ENCODE assay signal across 10 cellular contexts in genomic region chr16:88922114-88922825, GRCh38. TPM values are rescaled to one million over a fixed set of nuclear protein-coding genes. Genes with fewer than 3 reads are reported as not detected.
A peak's percentile ranks its signal among the peaks of the same experiment; 100 is the strongest.
DNase-seq lines count a peak whose midpoint lies in the region; ATAC-seq and TF ChIP-seq lines count a peak whose summit lies in the region.
"Had no signal": no experiment of that assay in that cellular context is flagged by ENCODE, and none has a peak within 500 bp of the region (broad histone marks: within the 10 kb centered on the region; RNA-seq: fewer than 3 reads in every experiment).

No MANE protein-coding gene starts in this region.

- ATAC-seq in RWPE2 (ENCODE audit: low read depth) (peak; percentile 46), gastroesophageal sphincter (peak; percentile 64), HG03175 (IDR thresholded peaks at IDR 0.05; ENCODE audit: unreplicated experiment) (no peak), HG03469 (IDR thresholded peaks at IDR 0.05; ENCODE audit: unreplicated experiment) (no peak), HG03432 (IDR thresholded peaks at IDR 0.05; ENCODE audit: unreplicated experiment) (no peak)

- H3K36me3 ChIP-seq in BE2C (no peaks in the 10 kb centered on the region), RWPE2 (ENCODE audit: low read depth) (no peaks in the 10 kb centered on the region), gastroesophageal sphincter (no peaks in the 10 kb centered on the region), prostate gland (no peaks in the 10 kb centered on the region)

- H3K27me3 ChIP-seq in BE2C: peaks cover 32% of the 10 kb centered on the region
- no peaks in the 10 kb centered on the region for H3K27me3 ChIP-seq in RWPE2 (ENCODE audit: insufficient read depth, poor library complexity, severe bottlenecking)
- peaks cover 92% of the 10 kb centered on the region for H3K27me3 ChIP-seq in gastroesophageal sphincter
- no peaks in the 10 kb centered on the region for H3K27me3 ChIP-seq in prostate gland (replicated peaks; ENCODE audit: insufficient read depth)

- no peak for TF ChIP-seq POLR2A in gastroesophageal sphincter (IDR thresholded peaks at IDR 0.05)
- peak; percentile 35 for TF ChIP-seq POLR2A in prostate gland (IDR thresholded peaks at IDR 0.05)

- no peak for TF ChIP-seq EP300 in gastroesophageal sphincter (IDR thresholded peaks at IDR 0.05)

- H3K4me3 ChIP-seq in BE2C (ENCODE audit: low read depth, low read length) (no peak overlapping the region), RWPE2 (ENCODE audit: severe bottlenecking) (no peak overlapping the region), gastroesophageal sphincter (no peak overlapping the region), prostate gland (no peak overlapping the region)
- H3K4me3 ChIP-seq: dorsolateral prefrontal cortex had no signal

- H3K9me3 ChIP-seq in BE2C (no peaks in the 10 kb centered on the region), RWPE2 (ENCODE audit: severe bottlenecking) (peaks cover 4% of the 10 kb centered on the region), gastroesophageal sphincter (no peaks in the 10 kb centered on the region), prostate gland (no peaks in the 10 kb centered on the region)

- DNase-seq in BE2C (peak; percentile 62), RWPE2 (ENCODE audit: low spot score) (no peak), prostate gland (ENCODE audit: low spot score) (peak; percentile 80), DMS153 treated with DMSO at 0.1 percent for 48 hours (lab: John Stamatoyannopoulos, UW; ENCODE audit: unreplicated experiment) (no peak)
- DNase-seq: activated CD4-positive, CD25-positive, alpha-beta regulatory T cell treated with anti-CD3 and anti-CD28 coated beads, Interleukin-2, amount 50 U/mL, for 72 hours had no signal

- peaks cover 10% of the 10 kb centered on the region for H3K4me1 ChIP-seq in BE2C
- H3K4me1 ChIP-seq in RWPE2 (ENCODE audit: insufficient read depth, poor library complexity, severe bottlenecking): peaks cover 29% of the 10 kb centered on the region
- peaks cover 0 to 48% (median 24%) of the 10 kb centered on the region in 3 donors for H3K4me1 ChIP-seq in gastroesophageal sphincter
- H3K4me1 ChIP-seq in prostate gland (replicated peaks): peaks cover 14% of the 10 kb centered on the region

- no CpG with 5 or more reads among the region's 26 CpGs for WGBS in gastroesophageal sphincter (ENCODE audit: low coverage in 1 of 2), 2 donors
- 40% methylated on average over 16 of the region's 26 CpGs for WGBS in prostate gland

- TF ChIP-seq CTCF in BE2C (IDR thresholded peaks at IDR 0.05; ENCODE audit: low read depth, low read length): no peak
- no peak for TF ChIP-seq CTCF in RWPE2 (IDR thresholded peaks at IDR 0.05; ENCODE audit: poor library complexity, severe bottlenecking)
- TF ChIP-seq CTCF in gastroesophageal sphincter (IDR thresholded peaks at IDR 0.05): peak in 1 of 4 experiments; percentile 19
- peak in 1 of 4 experiments; percentile 38 for TF ChIP-seq CTCF in prostate gland (IDR thresholded peaks at IDR 0.05)

- H3K27ac ChIP-seq in RWPE2 (ENCODE audit: poor library complexity, severe bottlenecking) (no peak overlapping the region), gastroesophageal sphincter (peak overlapping the region in 3 of 4 donors; percentile 59 to 76 (median 60)), prostate gland (peak overlapping the region; percentile 39 to 74)

- intact Hi-C loops in prostate gland (cut with DNase I): no loop called here

RNA-seq across cellular contexts. Expression of gene CBFA2T3, which starts 54.7 kb away (rescaled TPM):
- not detected for polyA plus RNA-seq in BE2C (2012; ENCODE audit: insufficient read depth, insufficient read length, low read depth)
- total RNA-seq in gastroesophageal sphincter (1 to 10 TPM; 1.4 to 5.8 (median 1.5) TPM), prostate gland (1 to 10 TPM; 4.5 to 8.7 TPM)

RNA-seq across cellular contexts. Expression of gene PABPN1L, which starts 55.8 kb away (rescaled TPM):
- polyA plus RNA-seq in BE2C (2012; ENCODE audit: insufficient read depth, insufficient read length, low read depth): not detected
- total RNA-seq in gastroesophageal sphincter (under 1 TPM in 1 of 4 donors, not detected in 3; 0.54 TPM), prostate gland (1 to 10 TPM in 1 of 2 donors, not detected in 1; 4.1 TPM)

Comparison
In these comparisons a context has a peak if more than half of its experiments do, and no peak if none do; other contexts are left out.
1. DNase-seq: peak in BE2C (single experiment) and prostate gland (single experiment); none in RWPE2 (single experiment) and DMS153 treated with DMSO at 0.1 percent for 48 hours (single experiment).
2. ATAC-seq: peak in RWPE2 (single experiment) and gastroesophageal sphincter (single experiment); none in HG03175 (single experiment), HG03469 (single experiment) and HG03432 (single experiment).